In the genomic region with DNA sequence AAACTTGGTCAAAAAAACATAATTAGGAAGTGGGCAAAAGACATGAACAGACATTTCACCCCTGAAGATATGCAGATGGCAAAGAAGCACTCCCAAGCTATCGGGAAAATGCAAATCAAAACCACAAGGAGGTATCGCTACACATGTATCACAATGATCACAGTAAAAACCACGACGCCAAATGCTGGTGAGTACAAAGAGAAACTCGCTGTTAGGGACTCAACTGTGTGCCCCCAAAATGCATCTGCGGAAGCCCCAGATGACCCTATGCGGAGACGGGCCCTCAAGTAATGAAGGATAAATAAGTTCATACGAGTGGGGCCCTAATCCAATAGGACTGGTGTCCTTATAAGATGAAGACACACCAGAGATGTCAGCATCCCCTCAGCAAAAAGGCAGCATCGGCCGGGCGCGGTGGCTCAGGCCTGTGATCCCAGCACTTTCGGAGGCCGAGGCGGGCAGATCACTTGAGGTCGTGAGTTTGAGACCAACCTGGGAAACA, we compare ENCODE assay signal across 1 cellular context.
TF ChIP-seq lines count a peak whose summit lies in the region.

No MANE protein-coding gene starts in this region.

TF ChIP-seq in GM12878, 131 proteins besides CTCF, POLR2A, EP300 and RAD21 (continued from another document):
- TF ChIP-seq, protein P1, sequence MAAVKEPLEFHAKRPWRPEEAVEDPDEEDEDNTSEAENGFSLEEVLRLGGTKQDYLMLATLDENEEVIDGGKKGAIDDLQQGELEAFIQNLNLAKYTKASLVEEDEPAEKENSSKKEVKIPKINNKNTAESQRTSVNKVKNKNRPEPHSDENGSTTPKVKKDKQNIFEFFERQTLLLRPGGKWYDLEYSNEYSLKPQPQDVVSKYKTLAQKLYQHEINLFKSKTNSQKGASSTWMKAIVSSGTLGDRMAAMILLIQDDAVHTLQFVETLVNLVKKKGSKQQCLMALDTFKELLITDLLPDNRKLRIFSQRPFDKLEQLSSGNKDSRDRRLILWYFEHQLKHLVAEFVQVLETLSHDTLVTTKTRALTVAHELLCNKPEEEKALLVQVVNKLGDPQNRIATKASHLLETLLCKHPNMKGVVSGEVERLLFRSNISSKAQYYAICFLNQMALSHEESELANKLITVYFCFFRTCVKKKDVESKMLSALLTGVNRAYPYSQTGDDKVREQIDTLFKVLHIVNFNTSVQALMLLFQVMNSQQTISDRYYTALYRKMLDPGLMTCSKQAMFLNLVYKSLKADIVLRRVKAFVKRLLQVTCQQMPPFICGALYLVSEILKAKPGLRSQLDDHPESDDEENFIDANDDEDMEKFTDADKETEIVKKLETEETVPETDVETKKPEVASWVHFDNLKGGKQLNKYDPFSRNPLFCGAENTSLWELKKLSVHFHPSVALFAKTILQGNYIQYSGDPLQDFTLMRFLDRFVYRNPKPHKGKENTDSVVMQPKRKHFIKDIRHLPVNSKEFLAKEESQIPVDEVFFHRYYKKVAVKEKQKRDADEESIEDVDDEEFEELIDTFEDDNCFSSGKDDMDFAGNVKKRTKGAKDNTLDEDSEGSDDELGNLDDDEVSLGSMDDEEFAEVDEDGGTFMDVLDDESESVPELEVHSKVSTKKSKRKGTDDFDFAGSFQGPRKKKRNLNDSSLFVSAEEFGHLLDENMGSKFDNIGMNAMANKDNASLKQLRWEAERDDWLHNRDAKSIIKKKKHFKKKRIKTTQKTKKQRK (IDR thresholded peaks at IDR 0.05; ENCODE audit: low read depth, low read length): no peak
- TF ChIP-seq RUNX3 (IDR thresholded peaks at IDR 0.05; ENCODE audit: low read length) (peak; percentile 95), SP1 (IDR thresholded peaks at IDR 0.05; ENCODE audit: low read depth, low read length) (no peak), POU2F2 (IDR thresholded peaks at IDR 0.05; ENCODE audit: borderline replicate concordance, low read depth, low read length) (peak; percentile 99), NFIC (IDR thresholded peaks at IDR 0.05; ENCODE audit: low read depth, low read length) (0 out of 2 replicates have a peak, but pooled peaks have one; percentile 15), SPI1 (IDR thresholded peaks at IDR 0.05; ENCODE audit: borderline replicate concordance, insufficient read depth, low read depth, low read length) (peak; percentile 49; the same call in 1 of the 2 replicates), BACH1 (IDR thresholded peaks at IDR 0.05; ENCODE audit: borderline replicate concordance) (peak; percentile 57; the same call in 1 of the 2 replicates), EED (IDR thresholded peaks at IDR 0.05; ENCODE audit: low read depth) (no peak; the same call in 1 of the 2 replicates), FOXM1 (IDR thresholded peaks at IDR 0.05; ENCODE audit: low read depth, low read length) (no peak), CBX5 (IDR thresholded peaks at IDR 0.05; ENCODE audit: low read depth) (peak; percentile 93; the same call in 1 of the 2 replicates), NR2F1 (conservative IDR thresholded peaks at IDR 0.05) (0 out of 2 replicates have a peak, but pooled peaks have one; percentile 11), HDGF (IDR thresholded peaks at IDR 0.05) (0 out of 2 replicates have a peak, but pooled peaks have one; percentile 13), RCOR1 (conservative IDR thresholded peaks at IDR 0.05; ENCODE audit: low read depth, low read length) (no peak), NFYA (IDR thresholded peaks at IDR 0.05; ENCODE audit: borderline replicate concordance, low read depth, low read length) (no peak), CBFB (IDR thresholded peaks at IDR 0.05; ENCODE audit: low read depth) (peak; percentile 64; the same call in 1 of the 2 replicates), RB1 (IDR thresholded peaks at IDR 0.05; ENCODE audit: borderline replicate concordance) (no peak), IKZF2 (IDR thresholded peaks at IDR 0.05) (0 out of 4 replicates have a peak, but pooled peaks of 1 of the 2 experiments have one; percentile 20), SMC3 (IDR thresholded peaks at IDR 0.05; ENCODE audit: borderline replicate concordance, low read length) (no peak), PML (IDR thresholded peaks at IDR 0.05; ENCODE audit: low read length) (no peak), ZBED1 (IDR thresholded peaks at IDR 0.05; ENCODE audit: borderline replicate concordance) (peak; percentile 94; the same call in 1 of the 2 replicates)
- TF ChIP-seq, protein P2, sequence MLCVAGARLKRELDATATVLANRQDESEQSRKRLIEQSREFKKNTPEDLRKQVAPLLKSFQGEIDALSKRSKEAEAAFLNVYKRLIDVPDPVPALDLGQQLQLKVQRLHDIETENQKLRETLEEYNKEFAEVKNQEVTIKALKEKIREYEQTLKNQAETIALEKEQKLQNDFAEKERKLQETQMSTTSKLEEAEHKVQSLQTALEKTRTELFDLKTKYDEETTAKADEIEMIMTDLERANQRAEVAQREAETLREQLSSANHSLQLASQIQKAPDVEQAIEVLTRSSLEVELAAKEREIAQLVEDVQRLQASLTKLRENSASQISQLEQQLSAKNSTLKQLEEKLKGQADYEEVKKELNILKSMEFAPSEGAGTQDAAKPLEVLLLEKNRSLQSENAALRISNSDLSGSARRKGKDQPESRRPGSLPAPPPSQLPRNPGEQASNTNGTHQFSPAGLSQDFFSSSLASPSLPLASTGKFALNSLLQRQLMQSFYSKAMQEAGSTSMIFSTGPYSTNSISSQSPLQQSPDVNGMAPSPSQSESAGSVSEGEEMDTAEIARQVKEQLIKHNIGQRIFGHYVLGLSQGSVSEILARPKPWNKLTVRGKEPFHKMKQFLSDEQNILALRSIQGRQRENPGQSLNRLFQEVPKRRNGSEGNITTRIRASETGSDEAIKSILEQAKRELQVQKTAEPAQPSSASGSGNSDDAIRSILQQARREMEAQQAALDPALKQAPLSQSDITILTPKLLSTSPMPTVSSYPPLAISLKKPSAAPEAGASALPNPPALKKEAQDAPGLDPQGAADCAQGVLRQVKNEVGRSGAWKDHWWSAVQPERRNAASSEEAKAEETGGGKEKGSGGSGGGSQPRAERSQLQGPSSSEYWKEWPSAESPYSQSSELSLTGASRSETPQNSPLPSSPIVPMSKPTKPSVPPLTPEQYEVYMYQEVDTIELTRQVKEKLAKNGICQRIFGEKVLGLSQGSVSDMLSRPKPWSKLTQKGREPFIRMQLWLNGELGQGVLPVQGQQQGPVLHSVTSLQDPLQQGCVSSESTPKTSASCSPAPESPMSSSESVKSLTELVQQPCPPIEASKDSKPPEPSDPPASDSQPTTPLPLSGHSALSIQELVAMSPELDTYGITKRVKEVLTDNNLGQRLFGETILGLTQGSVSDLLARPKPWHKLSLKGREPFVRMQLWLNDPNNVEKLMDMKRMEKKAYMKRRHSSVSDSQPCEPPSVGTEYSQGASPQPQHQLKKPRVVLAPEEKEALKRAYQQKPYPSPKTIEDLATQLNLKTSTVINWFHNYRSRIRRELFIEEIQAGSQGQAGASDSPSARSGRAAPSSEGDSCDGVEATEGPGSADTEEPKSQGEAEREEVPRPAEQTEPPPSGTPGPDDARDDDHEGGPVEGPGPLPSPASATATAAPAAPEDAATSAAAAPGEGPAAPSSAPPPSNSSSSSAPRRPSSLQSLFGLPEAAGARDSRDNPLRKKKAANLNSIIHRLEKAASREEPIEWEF (IDR thresholded peaks at IDR 0.05; ENCODE audit: insufficient replicate concordance, low read depth, low read length): no peak
- TF ChIP-seq, protein P3, sequence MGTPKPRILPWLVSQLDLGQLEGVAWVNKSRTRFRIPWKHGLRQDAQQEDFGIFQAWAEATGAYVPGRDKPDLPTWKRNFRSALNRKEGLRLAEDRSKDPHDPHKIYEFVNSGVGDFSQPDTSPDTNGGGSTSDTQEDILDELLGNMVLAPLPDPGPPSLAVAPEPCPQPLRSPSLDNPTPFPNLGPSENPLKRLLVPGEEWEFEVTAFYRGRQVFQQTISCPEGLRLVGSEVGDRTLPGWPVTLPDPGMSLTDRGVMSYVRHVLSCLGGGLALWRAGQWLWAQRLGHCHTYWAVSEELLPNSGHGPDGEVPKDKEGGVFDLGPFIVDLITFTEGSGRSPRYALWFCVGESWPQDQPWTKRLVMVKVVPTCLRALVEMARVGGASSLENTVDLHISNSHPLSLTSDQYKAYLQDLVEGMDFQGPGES (IDR thresholded peaks at IDR 0.05): no peak
- TF ChIP-seq, protein P4, sequence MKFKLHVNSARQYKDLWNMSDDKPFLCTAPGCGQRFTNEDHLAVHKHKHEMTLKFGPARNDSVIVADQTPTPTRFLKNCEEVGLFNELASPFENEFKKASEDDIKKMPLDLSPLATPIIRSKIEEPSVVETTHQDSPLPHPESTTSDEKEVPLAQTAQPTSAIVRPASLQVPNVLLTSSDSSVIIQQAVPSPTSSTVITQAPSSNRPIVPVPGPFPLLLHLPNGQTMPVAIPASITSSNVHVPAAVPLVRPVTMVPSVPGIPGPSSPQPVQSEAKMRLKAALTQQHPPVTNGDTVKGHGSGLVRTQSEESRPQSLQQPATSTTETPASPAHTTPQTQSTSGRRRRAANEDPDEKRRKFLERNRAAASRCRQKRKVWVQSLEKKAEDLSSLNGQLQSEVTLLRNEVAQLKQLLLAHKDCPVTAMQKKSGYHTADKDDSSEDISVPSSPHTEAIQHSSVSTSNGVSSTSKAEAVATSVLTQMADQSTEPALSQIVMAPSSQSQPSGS (IDR thresholded peaks at IDR 0.05; ENCODE audit: low read length): no peak; the same call in 1 of the 2 replicates
